Comparison of ENCODE assay signal across 8 cellular contexts in the genomic region with DNA sequence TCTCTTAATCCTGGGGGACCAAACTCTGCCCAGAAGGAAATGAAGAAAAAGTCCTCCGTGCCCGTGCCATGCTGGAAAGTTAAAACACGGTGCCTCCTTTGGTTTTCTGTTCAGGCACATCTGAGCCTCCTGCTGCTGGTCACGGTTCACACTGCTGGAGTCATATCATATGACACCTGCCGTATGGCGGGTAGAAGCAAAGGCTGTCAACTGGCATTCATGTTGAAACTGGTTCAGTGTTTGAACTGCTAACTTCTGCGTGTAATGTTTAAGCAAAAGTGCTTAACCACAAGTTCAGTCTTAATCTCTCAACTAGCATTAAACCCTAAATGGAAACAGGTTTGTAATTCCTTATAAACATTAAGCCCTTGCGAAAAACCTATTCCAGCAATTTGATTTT. TPM values are rescaled to one million over a fixed set of nuclear protein-coding genes. Genes with fewer than 3 reads are reported as not detected.
A peak's percentile ranks its signal among the peaks of the same experiment; 100 is the strongest.
DNase-seq lines count a peak whose midpoint lies in the region; ATAC-seq and TF ChIP-seq lines count a peak whose summit lies in the region.

No MANE protein-coding gene starts in this region.

- H3K9me3 Mint-ChIP-seq in natural killer cell = no peaks in the 10 kb centered on the region

- in situ Hi-C loops in HAP-1 (cut with MboI; ENCODE audit: low sequenced_read_pairs) = no loop called here

- no peak for TF ChIP-seq CTCF in natural killer cell (IDR thresholded peaks at IDR 0.05)

- H3K36me3 ChIP-seq in HAP-1 (replicated peaks) = no peaks in the 10 kb centered on the region

- H3K4me1 Mint-ChIP-seq in natural killer cell = peaks cover 43 to 44% of the 10 kb centered on the region in 2 donors

- intact Hi-C loops in natural killer cell (cut with micrococcal nuclease) = loop anchor here (1.0 to 2.0 kb wide), 2 partner anchors 49 to 70 kb away; no protein-coding TSS in a partner anchor

- DNase-seq in HAP-1 (ENCODE audit: low spot score in 2 of 2) (peak; percentile 47 to 55), NCI-H748 treated with DMSO at 0.1 percent for 48 hours (lab: John Stamatoyannopoulos, UW) (peak; percentile 17), natural killer cell (peak; percentile 41), GM19238 (ENCODE audit: insufficient read length, low spot score) (no peak)
- DNase-seq in activated effector memory CD4-positive, alpha-beta T cell treated with Interleukin-2 at 50 U/mL for 16 hours = peak; percentile 16

- H3K27ac Mint-ChIP-seq in natural killer cell = peak overlapping the region; percentile 92 to 93

- no peak overlapping the region for H3K4me3 ChIP-seq in HAP-1

- no peaks in the 10 kb centered on the region for H3K27me3 Mint-ChIP-seq in natural killer cell (ENCODE audit: low read depth in 2 of 2)

- peak overlapping the region; percentile 95 for H3K4me3 Mint-ChIP-seq in natural killer cell

- H3K4me1 ChIP-seq in HAP-1 = peaks cover 55% of the 10 kb centered on the region

- no peaks in the 10 kb centered on the region for H3K36me3 Mint-ChIP-seq in natural killer cell

- ATAC-seq in natural killer cell (peak; percentile 39 to 58 (median 41)), GM21619 (IDR thresholded peaks at IDR 0.05; ENCODE audit: unreplicated experiment) (no peak), GM21825 (IDR thresholded peaks at IDR 0.05; ENCODE audit: unreplicated experiment) (no peak), GM18517 (IDR thresholded peaks at IDR 0.05; ENCODE audit: unreplicated experiment) (no peak)

- no peaks in the 10 kb centered on the region for H3K27me3 ChIP-seq in HAP-1 (ENCODE audit: low read depth)

- H3K9me3 ChIP-seq in HAP-1 = no peaks in the 10 kb centered on the region

RNA-seq across cellular contexts. Expression of gene STK39, which starts 3.1 kb away (rescaled TPM):
- 10 to 100 TPM; 53.3 to 79.3 (median 66.6) TPM for total RNA-seq in natural killer cell

Comparison
In these comparisons a context has a peak if more than half of its experiments do, and no peak if none do; other contexts are left out.
1. ATAC-seq: peak in natural killer cell (3 of 3); none in GM21619 (single experiment), GM21825 (single experiment) and GM18517 (single experiment).